24 cellular contexts compared by ENCODE assay signal in genomic region chr2:234594715-234595114, GRCh38.
"Had no signal": no experiment of that assay in that cellular context is flagged by ENCODE, and none has a peak within 500 bp of the region (broad histone marks: within the 10 kb centered on the region; RNA-seq: fewer than 3 reads in every experiment).

No MANE protein-coding gene starts in this region.

- FAIRE-seq: endothelial cell of umbilical vein, keratinocyte had no signal

- H3K27ac Mint-ChIP-seq: dendritic cell treated with granulocyte-macrophage colony-stimulating factor and Interleukin-4, amounts not matched to agents 40 ng/mL and 50 ng/mL, for 4 days; immature natural killer cell; natural killer cell; stimulated activated memory B cell treated with anti-CD40 and anti-IgM and Interleukin-4, amounts not matched to agents 10 μg/mL and 1 μg/mL and 100 μg/mL, for 72 hours had no signal

- H3K9me3 ChIP-seq: colonic mucosa, esophagus squamous epithelium, lower lobe of right lung, psoas muscle, spleen, thoracic aorta, tibial nerve, upper lobe of right lung, uterus had no signal

- H3K4me1 Mint-ChIP-seq: immature natural killer cell, natural killer cell had no signal

- H3K4me1 ChIP-seq: colonic mucosa, esophagus squamous epithelium, lower lobe of right lung, psoas muscle, spleen, tibial nerve, upper lobe of right lung, uterus had no signal

- H3K4me3 Mint-ChIP-seq: dendritic cell treated with granulocyte-macrophage colony-stimulating factor and Interleukin-4, amounts not matched to agents 40 ng/mL and 50 ng/mL, for 4 days; immature natural killer cell; natural killer cell; stimulated activated memory B cell treated with anti-CD40 and anti-IgM and Interleukin-4, amounts not matched to agents 10 μg/mL and 1 μg/mL and 100 μg/mL, for 72 hours had no signal

- H3K36me3 ChIP-seq: colonic mucosa, esophagus squamous epithelium, lower lobe of right lung, spleen, thoracic aorta, tibial nerve, upper lobe of right lung, uterus had no signal

- H3K9me3 Mint-ChIP-seq: dendritic cell treated with granulocyte-macrophage colony-stimulating factor and Interleukin-4, amounts not matched to agents 40 ng/mL and 50 ng/mL, for 4 days; immature natural killer cell; natural killer cell; stimulated activated memory B cell treated with anti-CD40 and anti-IgM and Interleukin-4, amounts not matched to agents 10 μg/mL and 1 μg/mL and 100 μg/mL, for 72 hours had no signal

- DNase-seq: colonic mucosa; effector memory CD4-positive, alpha-beta T cell; esophagus squamous epithelium; foreskin melanocyte; hypothalamus; immature natural killer cell; left ventricle myocardium superior; lower lobe of right lung; natural killer cell; posterior cingulate gyrus; psoas muscle; right cardiac atrium; spleen; stimulated activated CD4-positive, alpha-beta T cell treated with anti-CD3 and anti-CD28 coated beads, Interleukin-4, amount 100 ng/mL, for 4 hours; stimulated activated naive CD8-positive, alpha-beta T cell treated with anti-CD3 and anti-CD28 coated beads, Interleukin-15, Interleukin-2, amounts not matched to agents 100 U/mL and 50 U/mL, for 24 hours; upper lobe of right lung; uterus had no signal

- H3K27me3 ChIP-seq: colonic mucosa, tibial nerve, upper lobe of right lung, uterus had no signal

- H3K36me3 Mint-ChIP-seq: immature natural killer cell; natural killer cell; stimulated activated memory B cell treated with anti-CD40 and anti-IgM and Interleukin-4, amounts not matched to agents 10 μg/mL and 1 μg/mL and 100 μg/mL, for 72 hours had no signal

- H3K27ac ChIP-seq: colonic mucosa, esophagus squamous epithelium, lower lobe of right lung, psoas muscle, skin epidermis, thoracic aorta, tibial nerve, upper lobe of right lung, uterus had no signal

- ATAC-seq: left ventricle myocardium superior; lower lobe of right lung; natural killer cell; psoas muscle; right cardiac atrium; stimulated activated memory B cell treated with anti-CD40 and anti-IgM and Interleukin-4, amounts not matched to agents 10 μg/mL and 1 μg/mL and 100 μg/mL, for 72 hours; stimulated activated naive CD8-positive, alpha-beta T cell treated with anti-CD3 and anti-CD28 coated beads, Interleukin-15, Interleukin-2, amounts not matched to agents 100 U/mL and 50 U/mL, for 24 hours; upper lobe of right lung had no signal

- H3K4me3 ChIP-seq: colonic mucosa, esophagus squamous epithelium, lower lobe of right lung, psoas muscle, skin epidermis, spleen, thoracic aorta, tibial nerve, upper lobe of right lung, uterus had no signal
